Comparison of ENCODE assay signal across 17 cellular contexts in genomic region chr1:204634260-204634910, GRCh38.
"Had no signal": no experiment of that assay in that cellular context is flagged by ENCODE, and none has a peak within 500 bp of the region (broad histone marks: within the 10 kb centered on the region; RNA-seq: fewer than 3 reads in every experiment).

No MANE protein-coding gene starts in this region.

- DNase-seq: activated CD4-positive, alpha-beta T cell treated with anti-CD3 and anti-CD28 coated beads, Interleukin-2, amount 50 U/mL, for 1 hour; activated CD8-positive, alpha-beta T cell treated with anti-CD3 and anti-CD28 coated beads for 36 hours; activated naive CD8-positive, alpha-beta T cell treated with anti-CD3 and anti-CD28 coated beads, Interleukin-2, amount 50 U/mL, for 24 hours; activated T-cell treated with anti-CD3 and anti-CD28 coated beads, Interleukin-2, amount 50 U/mL, for 4 hours; central memory CD4-positive, alpha-beta T cell; hippocampal formation; left cardiac atrium; stimulated activated CD4-positive, alpha-beta T cell treated with anti-CD3 and anti-CD28 coated beads, Interleukin-12 subunit alpha, Interleukin-12 subunit beta, amount 100 ng/mL, for 4 hours; stimulated activated CD4-positive, alpha-beta T cell treated with anti-CD3 and anti-CD28 coated beads, Interleukin-4, amount 100 ng/mL, for 1 hour; stimulated activated naive CD8-positive, alpha-beta T cell treated with anti-CD3 and anti-CD28 coated beads, Interleukin-15, Interleukin-2, amounts not matched to agents 100 U/mL and 50 U/mL, for 24 hours; trophoblast cell had no signal

- H3K4me1 Mint-ChIP-seq: activated naive CD4-positive, alpha-beta T cell treated with anti-CD3 and anti-CD28 coated beads, Interleukin-2, amount 50 U/mL, for 24 hours; activated naive CD8-positive, alpha-beta T cell treated with anti-CD3 and anti-CD28 coated beads, Interleukin-2, amount 50 U/mL, for 24 hours; WTC11 had no signal

- ATAC-seq: activated CD8-positive, alpha-beta T cell treated with anti-CD3 and anti-CD28 coated beads for 36 hours; activated naive CD8-positive, alpha-beta T cell treated with anti-CD3 and anti-CD28 coated beads, Interleukin-2, amount 50 U/mL, for 24 hours; activated T-cell treated with anti-CD3 and anti-CD28 coated beads, Interleukin-2, amount 50 U/mL, for 4 hours; activated T-helper 17 cell treated with anti-CD3 and anti-CD28 coated beads, Interleukin-2, amount 50 U/mL, for 72 hours; gastroesophageal sphincter; mucosa of descending colon; natural killer cell treated with Interleukin-12 subunit alpha and Interleukin-12 subunit beta and Interleukin-15 and Interleukin-18, amount 100 ng/mL, for 72 hours; stimulated activated naive CD8-positive, alpha-beta T cell treated with anti-CD3 and anti-CD28 coated beads, Interleukin-15, Interleukin-2, amounts not matched to agents 100 U/mL and 50 U/mL, for 24 hours; WTC11 had no signal

- H3K9me3 Mint-ChIP-seq: activated CD8-positive, alpha-beta T cell treated with anti-CD3 and anti-CD28 coated beads for 36 hours; activated naive CD4-positive, alpha-beta T cell treated with anti-CD3 and anti-CD28 coated beads, Interleukin-2, amount 50 U/mL, for 24 hours; activated naive CD8-positive, alpha-beta T cell treated with anti-CD3 and anti-CD28 coated beads, Interleukin-2, amount 50 U/mL, for 24 hours; activated T-cell treated with anti-CD3 and anti-CD28 coated beads, Interleukin-2, amount 50 U/mL, for 4 hours; activated T-helper 17 cell treated with anti-CD3 and anti-CD28 coated beads, Interleukin-2, amount 50 U/mL, for 72 hours; natural killer cell treated with Interleukin-12 subunit alpha and Interleukin-12 subunit beta and Interleukin-15 and Interleukin-18, amount 100 ng/mL, for 72 hours had no signal

- H3K36me3 Mint-ChIP-seq: activated naive CD4-positive, alpha-beta T cell treated with anti-CD3 and anti-CD28 coated beads, Interleukin-2, amount 50 U/mL, for 24 hours; natural killer cell treated with Interleukin-12 subunit alpha and Interleukin-12 subunit beta and Interleukin-15 and Interleukin-18, amount 100 ng/mL, for 72 hours had no signal

- H3K27ac Mint-ChIP-seq: activated CD8-positive, alpha-beta T cell treated with anti-CD3 and anti-CD28 coated beads for 36 hours; activated naive CD4-positive, alpha-beta T cell treated with anti-CD3 and anti-CD28 coated beads, Interleukin-2, amount 50 U/mL, for 24 hours; activated naive CD8-positive, alpha-beta T cell treated with anti-CD3 and anti-CD28 coated beads, Interleukin-2, amount 50 U/mL, for 24 hours; activated T-helper 17 cell treated with anti-CD3 and anti-CD28 coated beads, Interleukin-2, amount 50 U/mL, for 72 hours; natural killer cell treated with Interleukin-12 subunit alpha and Interleukin-12 subunit beta and Interleukin-15 and Interleukin-18, amount 100 ng/mL, for 72 hours; WTC11 had no signal

- H3K4me3 Mint-ChIP-seq: activated CD8-positive, alpha-beta T cell treated with anti-CD3 and anti-CD28 coated beads for 36 hours; activated naive CD4-positive, alpha-beta T cell treated with anti-CD3 and anti-CD28 coated beads, Interleukin-2, amount 50 U/mL, for 24 hours; activated naive CD8-positive, alpha-beta T cell treated with anti-CD3 and anti-CD28 coated beads, Interleukin-2, amount 50 U/mL, for 24 hours; activated T-cell treated with anti-CD3 and anti-CD28 coated beads, Interleukin-2, amount 50 U/mL, for 4 hours; activated T-helper 17 cell treated with anti-CD3 and anti-CD28 coated beads, Interleukin-2, amount 50 U/mL, for 72 hours; natural killer cell treated with Interleukin-12 subunit alpha and Interleukin-12 subunit beta and Interleukin-15 and Interleukin-18, amount 100 ng/mL, for 72 hours; WTC11 had no signal
